ENCODE assay signal across 14 cellular contexts in the genomic region with DNA sequence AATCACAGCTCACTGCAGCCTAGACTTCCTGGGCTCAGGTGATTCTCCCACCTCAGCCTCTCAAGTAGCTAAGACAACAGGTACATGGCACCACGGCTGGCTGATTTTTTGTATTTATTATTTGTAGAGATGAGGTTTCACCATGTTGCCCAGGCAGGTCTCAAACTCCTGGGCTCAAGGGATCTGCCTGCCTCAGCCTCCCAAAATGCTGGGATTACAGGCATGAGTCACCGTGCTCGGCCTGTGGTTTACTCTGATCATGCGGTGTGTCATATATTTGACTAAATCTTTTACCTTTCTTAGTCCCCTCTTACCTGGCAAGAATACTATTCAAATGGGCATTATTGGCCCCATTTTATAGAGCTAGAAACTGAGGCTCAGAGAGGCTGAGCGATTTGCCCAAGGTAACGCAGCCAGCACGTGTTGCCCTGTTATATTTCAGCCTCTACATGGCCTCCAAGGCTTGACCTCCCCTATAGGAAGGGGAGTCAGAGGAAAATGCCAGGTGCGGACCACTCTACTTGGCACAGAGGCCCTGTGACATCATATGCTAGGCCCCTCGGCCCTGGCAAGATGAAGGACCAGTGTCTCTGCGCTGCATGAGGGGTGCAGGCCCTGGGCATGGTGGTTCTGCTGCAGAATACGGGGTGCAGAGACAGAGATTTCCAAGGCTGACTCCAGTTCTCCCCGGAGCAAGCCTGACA. TPM values are rescaled to one million over a fixed set of nuclear protein-coding genes. Genes with fewer than 3 reads are reported as not detected.
DNase-seq lines count a peak whose midpoint lies in the region; ATAC-seq and TF ChIP-seq lines count a peak whose summit lies in the region.
"Had no signal": no experiment of that assay in that cellular context is flagged by ENCODE, and none has a peak within 500 bp of the region (broad histone marks: within the 10 kb centered on the region; RNA-seq: fewer than 3 reads in every experiment).

No MANE protein-coding gene starts in this region.

- WGBS in heart left ventricle, 4 donors: 88 to 92% (median 91%) methylated on average over 10 to 12 of the region's 12 CpGs
- 82% methylated on average over 12 of the region's 12 CpGs for WGBS in prostate gland

- H3K4me1 ChIP-seq in heart left ventricle (peaks cover 31 to 99% (median 92%) of the 10 kb centered on the region in 12 donors), prostate gland (replicated peaks) (peaks cover 21% of the 10 kb centered on the region)

- intact Hi-C loops in heart left ventricle (cut with DNase I) (loop anchor here in 1 of 10 donors (5.0 kb wide), 1 partner anchor 35 kb away; no protein-coding TSS in a partner anchor), Right ventricle myocardium inferior (cut with DNase I) (no loop called here), prostate gland (cut with DNase I) (no loop called here)

- TF ChIP-seq CTCF in heart left ventricle (IDR thresholded peaks at IDR 0.05): no peak
- no peak for TF ChIP-seq CTCF in prostate gland (IDR thresholded peaks at IDR 0.05)

- ATAC-seq in heart left ventricle: no peak
- ATAC-seq in Right ventricle myocardium inferior: no peak
- ATAC-seq in esophagus mucosa: peak; percentile 51

- peaks cover 2% of the 10 kb centered on the region for H3K4me1 Mint-ChIP-seq in T-helper 2 cell treated with Interferon-gamma antibody and Interleukin-4, amounts not matched to agents 5 μg/mL and 100 μg/mL, for 36 hours (ENCODE audit: low read depth)
- H3K4me1 Mint-ChIP-seq: activated B cell treated with CpG ODN at 0.5 μM for 24 hours had no signal

- H3K36me3 ChIP-seq in heart left ventricle: peaks cover 0 to 24% (median 10%) of the 10 kb centered on the region in 9 donors
- no peaks in the 10 kb centered on the region for H3K36me3 ChIP-seq in prostate gland

- H3K27me3 Mint-ChIP-seq in T-helper 2 cell treated with Interferon-gamma antibody and Interleukin-4, amounts not matched to agents 5 μg/mL and 100 μg/mL, for 36 hours (ENCODE audit: low read depth): peaks cover 10% of the 10 kb centered on the region

- H3K27ac ChIP-seq in heart left ventricle (peak overlapping the region in 9 of 12 donors; percentile 9 to 94 (median 88)), prostate gland (peak overlapping the region; percentile 10 to 79)
- H3K27ac ChIP-seq: SJSA1 had no signal

- H3K27me3 ChIP-seq in heart left ventricle (no peaks in the 10 kb centered on the region), prostate gland (replicated peaks; ENCODE audit: insufficient read depth) (no peaks in the 10 kb centered on the region)
- H3K27me3 ChIP-seq: SJSA1, testis had no signal

- H3K27ac Mint-ChIP-seq in T-helper 2 cell treated with Interferon-gamma antibody and Interleukin-4, amounts not matched to agents 5 μg/mL and 100 μg/mL, for 36 hours: no peak overlapping the region
- H3K27ac Mint-ChIP-seq: activated B cell treated with CpG ODN at 0.5 μM for 24 hours had no signal

- H3K4me3 Mint-ChIP-seq in T-helper 2 cell treated with Interferon-gamma antibody and Interleukin-4, amounts not matched to agents 5 μg/mL and 100 μg/mL, for 36 hours: no peak overlapping the region
- H3K4me3 Mint-ChIP-seq: activated B cell treated with CpG ODN at 0.5 μM for 24 hours had no signal

- H3K9me3 Mint-ChIP-seq in T-helper 2 cell treated with Interferon-gamma antibody and Interleukin-4, amounts not matched to agents 5 μg/mL and 100 μg/mL, for 36 hours: no peaks in the 10 kb centered on the region
- H3K9me3 Mint-ChIP-seq: activated B cell treated with CpG ODN at 0.5 μM for 24 hours had no signal

- no peaks in the 10 kb centered on the region for H3K36me3 Mint-ChIP-seq in T-helper 2 cell treated with Interferon-gamma antibody and Interleukin-4, amounts not matched to agents 5 μg/mL and 100 μg/mL, for 36 hours (ENCODE audit: low read depth)

- no peak for TF ChIP-seq POLR2A in heart left ventricle (IDR thresholded peaks at IDR 0.05)
- no peak for TF ChIP-seq POLR2A in prostate gland (IDR thresholded peaks at IDR 0.05)

- DNase-seq in heart left ventricle: no peak
- no peak for DNase-seq in Right ventricle myocardium inferior (ENCODE audit: missing footprints)
- no peak for DNase-seq in prostate gland (ENCODE audit: low spot score)
- no peak for DNase-seq in AG20443 (ENCODE audit: low spot score)
- DNase-seq in T-helper 2 cell treated with Interferon-gamma antibody and Interleukin-4, amounts not matched to agents 5 μg/mL and 100 μg/mL, for 36 hours (ENCODE audit: low spot score): no peak
- no peak for DNase-seq in T-helper 9 cell
- DNase-seq in NCI-H2171 (lab: John Stamatoyannopoulos, UW): no peak
- DNase-seq: activated B cell treated with CpG ODN at 0.5 μM for 24 hours, activated T-cell treated with anti-CD3 and anti-CD28 coated beads for 4 hours, NCI-H1417, NCI-H510A treated with DMSO at 0.1 percent for 48 hours, testis had no signal

- no peaks in the 10 kb centered on the region for H3K9me3 ChIP-seq in heart left ventricle
- H3K9me3 ChIP-seq in prostate gland: no peaks in the 10 kb centered on the region
- H3K9me3 ChIP-seq: SJSA1, testis had no signal

- H3K4me3 ChIP-seq in heart left ventricle (no peak overlapping the region), prostate gland (no peak overlapping the region)
- H3K4me3 ChIP-seq: SJSA1, testis had no signal

RNA-seq across cellular contexts. Expression of a gene that starts 8.2 kb away (rescaled TPM):
- total RNA-seq in heart left ventricle: 100 to 1,000 TPM in 1 of 9 donors, 10 to 100 TPM in 8; 44.8 to 122 (median 51.9) TPM
- polyA plus RNA-seq in heart left ventricle: 10 to 100 TPM; 18.7 to 40.7 TPM
- total RNA-seq in Right ventricle myocardium inferior: 60.1 TPM
- total RNA-seq in esophagus mucosa: 3.3 TPM
- 10 to 100 TPM; 20.8 to 51.2 TPM for total RNA-seq in prostate gland
